Comparison of ENCODE assay signal across 1 cellular context in genomic region chr1:35929730-35930592, GRCh38.
A peak's percentile ranks its signal among the peaks of the same experiment; 100 is the strongest.
TF ChIP-seq lines count a peak whose summit lies in the region.

No MANE protein-coding gene starts in this region.

TF ChIP-seq in H1, 55 proteins besides CTCF, POLR2A, EP300 and RAD21:
- TF ChIP-seq RBBP5 (IDR thresholded peaks at IDR 0.05; ENCODE audit: borderline replicate concordance, low read depth, low read length): no peak
- no peak for TF ChIP-seq POU5F1 (IDR thresholded peaks at IDR 0.05; ENCODE audit: low read depth, low read length)
- TF ChIP-seq SP1 (IDR thresholded peaks at IDR 0.05; ENCODE audit: low read depth, low read length): 0 out of 2 replicates have a peak, but pooled peaks have one; percentile 23
- 0 out of 4 replicates have a peak, but pooled peaks of 1 of the 2 experiments have one; percentile 11 for TF ChIP-seq SIN3A (conservative IDR thresholded peaks at IDR 0.05 in 1 of 2, IDR thresholded peaks at IDR 0.05 in 1 of 2; ENCODE audit: low read depth in 1 of 2, low read length in 2 of 2)
- TF ChIP-seq RFX5 (IDR thresholded peaks at IDR 0.05; ENCODE audit: borderline replicate concordance, low read depth, low read length): no peak
- TF ChIP-seq ATF2 (IDR thresholded peaks at IDR 0.05; ENCODE audit: low read length): peak; percentile 31; the same call in 1 of the 2 replicates
